1 cellular context compared by ENCODE assay signal in the genomic region with DNA sequence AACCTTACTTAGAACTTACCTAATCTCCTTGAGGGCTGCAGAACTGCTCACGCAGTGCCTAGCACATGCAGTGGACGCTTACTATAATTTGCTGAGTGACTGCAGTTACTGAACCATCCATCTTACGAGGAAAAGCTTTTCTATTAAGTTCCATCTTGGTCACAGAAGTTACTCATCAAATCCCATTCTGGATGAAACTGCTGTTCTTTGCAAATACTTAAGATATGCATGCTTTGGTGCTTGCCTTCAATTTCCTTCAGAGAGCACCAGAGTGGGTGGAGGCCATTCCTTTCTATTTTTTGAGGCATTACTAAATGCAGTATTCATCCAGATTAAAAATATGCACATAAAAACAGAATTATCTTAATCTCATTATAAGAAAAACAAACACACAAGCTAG.
TF ChIP-seq lines count a peak whose summit lies in the region.

No MANE protein-coding gene starts in this region.

TF ChIP-seq in WTC11, 78 proteins besides CTCF, POLR2A, EP300 and RAD21 (continued from another document):
- TF ChIP-seq, protein P1, sequence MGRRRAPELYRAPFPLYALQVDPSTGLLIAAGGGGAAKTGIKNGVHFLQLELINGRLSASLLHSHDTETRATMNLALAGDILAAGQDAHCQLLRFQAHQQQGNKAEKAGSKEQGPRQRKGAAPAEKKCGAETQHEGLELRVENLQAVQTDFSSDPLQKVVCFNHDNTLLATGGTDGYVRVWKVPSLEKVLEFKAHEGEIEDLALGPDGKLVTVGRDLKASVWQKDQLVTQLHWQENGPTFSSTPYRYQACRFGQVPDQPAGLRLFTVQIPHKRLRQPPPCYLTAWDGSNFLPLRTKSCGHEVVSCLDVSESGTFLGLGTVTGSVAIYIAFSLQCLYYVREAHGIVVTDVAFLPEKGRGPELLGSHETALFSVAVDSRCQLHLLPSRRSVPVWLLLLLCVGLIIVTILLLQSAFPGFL (CRISPR knock-in tag; IDR thresholded peaks at IDR 0.05; ENCODE audit: borderline replicate concordance), result no peak
- TF ChIP-seq, protein P2, sequence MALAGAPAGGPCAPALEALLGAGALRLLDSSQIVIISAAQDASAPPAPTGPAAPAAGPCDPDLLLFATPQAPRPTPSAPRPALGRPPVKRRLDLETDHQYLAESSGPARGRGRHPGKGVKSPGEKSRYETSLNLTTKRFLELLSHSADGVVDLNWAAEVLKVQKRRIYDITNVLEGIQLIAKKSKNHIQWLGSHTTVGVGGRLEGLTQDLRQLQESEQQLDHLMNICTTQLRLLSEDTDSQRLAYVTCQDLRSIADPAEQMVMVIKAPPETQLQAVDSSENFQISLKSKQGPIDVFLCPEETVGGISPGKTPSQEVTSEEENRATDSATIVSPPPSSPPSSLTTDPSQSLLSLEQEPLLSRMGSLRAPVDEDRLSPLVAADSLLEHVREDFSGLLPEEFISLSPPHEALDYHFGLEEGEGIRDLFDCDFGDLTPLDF (CRISPR knock-in tag; IDR thresholded peaks at IDR 0.05), result no peak
- no peak for TF ChIP-seq FOXJ3 (CRISPR knock-in tag; IDR thresholded peaks at IDR 0.05; ENCODE audit: borderline replicate concordance)
- TF ChIP-seq ZBTB21 (CRISPR knock-in tag; IDR thresholded peaks at IDR 0.05; ENCODE audit: borderline replicate concordance), result no peak
- no peak for TF ChIP-seq NFE2L1 (CRISPR knock-in tag; IDR thresholded peaks at IDR 0.05)
- TF ChIP-seq, protein P3, sequence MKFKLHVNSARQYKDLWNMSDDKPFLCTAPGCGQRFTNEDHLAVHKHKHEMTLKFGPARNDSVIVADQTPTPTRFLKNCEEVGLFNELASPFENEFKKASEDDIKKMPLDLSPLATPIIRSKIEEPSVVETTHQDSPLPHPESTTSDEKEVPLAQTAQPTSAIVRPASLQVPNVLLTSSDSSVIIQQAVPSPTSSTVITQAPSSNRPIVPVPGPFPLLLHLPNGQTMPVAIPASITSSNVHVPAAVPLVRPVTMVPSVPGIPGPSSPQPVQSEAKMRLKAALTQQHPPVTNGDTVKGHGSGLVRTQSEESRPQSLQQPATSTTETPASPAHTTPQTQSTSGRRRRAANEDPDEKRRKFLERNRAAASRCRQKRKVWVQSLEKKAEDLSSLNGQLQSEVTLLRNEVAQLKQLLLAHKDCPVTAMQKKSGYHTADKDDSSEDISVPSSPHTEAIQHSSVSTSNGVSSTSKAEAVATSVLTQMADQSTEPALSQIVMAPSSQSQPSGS (CRISPR knock-in tag; IDR thresholded peaks at IDR 0.05; ENCODE audit: borderline replicate concordance, low read depth), result no peak
- TF ChIP-seq SOX15 (CRISPR knock-in tag; IDR thresholded peaks at IDR 0.05), result no peak
- no peak for TF ChIP-seq ZNF263 (CRISPR knock-in tag; IDR thresholded peaks at IDR 0.05; ENCODE audit: low read depth)
- TF ChIP-seq NR3C1 (CRISPR knock-in tag; conservative IDR thresholded peaks at IDR 0.05; ENCODE audit: low read depth), result no peak
- no peak for TF ChIP-seq JAZF1 (CRISPR knock-in tag; IDR thresholded peaks at IDR 0.05)
